9 cellular contexts compared by ENCODE assay signal in the genomic region with DNA sequence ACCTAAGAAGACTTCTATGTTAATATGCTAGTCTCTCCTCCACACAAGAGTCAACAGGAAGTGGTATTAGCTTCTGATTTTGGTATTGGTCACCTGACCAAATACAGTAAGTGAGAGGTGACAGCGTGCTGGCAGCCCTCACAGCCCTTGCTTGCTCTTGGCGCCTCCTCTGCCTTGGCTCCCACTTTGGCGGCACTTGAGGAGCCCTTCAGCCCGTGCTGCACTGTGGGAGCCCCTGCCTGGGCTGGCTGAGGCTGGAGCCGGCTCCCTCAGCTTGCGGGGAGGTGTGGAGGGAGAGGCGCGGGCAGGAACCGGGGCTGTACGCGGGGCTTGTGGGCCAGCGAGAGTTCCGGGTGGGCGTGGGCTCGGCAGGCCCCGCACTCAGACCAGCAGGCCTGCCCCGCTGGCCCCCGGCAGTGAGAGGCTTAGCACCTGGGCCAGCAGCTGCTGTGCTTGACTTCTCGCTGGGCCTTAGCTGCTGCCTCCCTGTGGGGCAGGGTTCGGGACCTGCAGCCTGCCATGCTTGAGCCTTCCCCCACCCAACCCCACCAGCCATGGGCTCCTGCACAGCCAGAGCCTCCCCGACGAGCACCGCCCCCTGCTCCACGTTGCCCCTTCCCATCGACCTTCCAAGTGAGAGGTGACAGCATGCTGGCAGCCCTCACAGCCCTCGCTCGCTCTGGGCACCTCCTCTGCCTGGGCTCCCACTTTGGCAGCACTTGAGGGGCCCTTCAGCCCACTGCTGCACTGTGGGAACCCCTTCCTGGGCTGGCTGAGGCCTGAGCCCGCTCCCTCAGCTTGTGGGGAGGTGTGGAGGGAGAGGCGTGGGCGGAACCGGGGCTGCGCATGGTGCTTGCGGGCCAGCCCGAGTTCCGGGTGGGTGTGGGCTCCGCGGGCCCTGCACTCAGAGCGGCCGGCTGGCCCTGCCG. TPM values are rescaled to one million over a fixed set of nuclear protein-coding genes. Genes with fewer than 3 reads are reported as not detected.
DNase-seq lines count a peak whose midpoint lies in the region; ATAC-seq and TF ChIP-seq lines count a peak whose summit lies in the region.
"Had no signal": no experiment of that assay in that cellular context is flagged by ENCODE, and none has a peak within 500 bp of the region (broad histone marks: within the 10 kb centered on the region; RNA-seq: fewer than 3 reads in every experiment).

No MANE protein-coding gene starts in this region.

- no TSS peak for BruUV-seq in HCT116 (replicated peaks; lab: Mats Ljungman, UMichigan)

- ATAC-seq in HCT116 (no peak), HG03520 (IDR thresholded peaks at IDR 0.05; ENCODE audit: unreplicated experiment) (peak; percentile 96)
- ATAC-seq in stimulated activated effector memory CD8-positive, alpha-beta T cell treated with anti-CD3 and anti-CD28 coated beads, Interleukin-12 subunit alpha, Interleukin-12 subunit beta, amount 100 ng/mL, for 72 hours, result peak; percentile 88

- peaks cover 36% of the 10 kb centered on the region for H3K4me1 Mint-ChIP-seq in stimulated activated effector memory CD8-positive, alpha-beta T cell treated with anti-CD3 and anti-CD28 coated beads, Interleukin-12 subunit alpha, Interleukin-12 subunit beta, amount 100 ng/mL, for 72 hours

- no peaks in the 10 kb centered on the region for H3K9me2 ChIP-seq in HCT116 (ENCODE audit: insufficient read depth)

- peak overlapping the region; percentile 13; the same call in 1 of the 2 replicates for H3K27ac ChIP-seq in HCT116 (ENCODE audit: low read depth, low read length)
- no peak overlapping the region for H3K27ac ChIP-seq in substantia nigra (ENCODE audit: low read depth, low read length, poor library complexity, severe bottlenecking)

- peaks cover 20 to 49% of the 10 kb centered on the region in 2 experiments for H3K4me1 ChIP-seq in HCT116 (ENCODE audit: control insufficient read depth in 1 of 2, insufficient read depth in 2 of 2, low read length in 2 of 2)

- peaks cover 4% of the 10 kb centered on the region; the same call in 1 of the 2 replicates for H3K79me2 ChIP-seq in HCT116 (ENCODE audit: insufficient read depth, low read length)

- peaks cover 0 to 7% of the 10 kb centered on the region in 2 experiments; a peak in 1 of 4 replicates for H3K9me3 ChIP-seq in HCT116 (ENCODE audit: control insufficient read depth in 1 of 2, insufficient read depth in 1 of 2, low read depth in 1 of 2, low read length in 2 of 2)

- TF ChIP-seq CTCF in HCT116 (IDR thresholded peaks at IDR 0.05 in 2 of 3, conservative IDR thresholded peaks at IDR 0.05 in 1 of 3; ENCODE audit: borderline replicate concordance in 1 of 3, insufficient read depth in 1 of 3, low read depth in 2 of 3, low read length in 2 of 3), result no peak

- TF ChIP-seq RAD21 in HCT116 (IDR thresholded peaks at IDR 0.05; ENCODE audit: low read depth), result no peak

- no peaks in the 10 kb centered on the region for H3K9me3 Mint-ChIP-seq in stimulated activated effector memory CD8-positive, alpha-beta T cell treated with anti-CD3 and anti-CD28 coated beads, Interleukin-12 subunit alpha, Interleukin-12 subunit beta, amount 100 ng/mL, for 72 hours

- no peak for TF ChIP-seq POLR2A in HCT116 (IDR thresholded peaks at IDR 0.05; ENCODE audit: borderline replicate concordance, extremely low read depth, insufficient read depth, insufficient read length)

- CTCF ChIA-PET in HCT116 (lab: Charles Lee), result no interaction called here

- H3K4me2 ChIP-seq in HCT116 (ENCODE audit: low read length), result no peak overlapping the region

- no peak overlapping the region for H3K9ac ChIP-seq in HCT116 (ENCODE audit: low read length)

- no peak overlapping the region for H2AFZ ChIP-seq in HCT116 (ENCODE audit: low read depth, low read length, poor library complexity, severe bottlenecking)

- H3K4me3 ChIP-seq in HCT116 (replicated peaks in 1 of 2; ENCODE audit: low read depth in 1 of 2, low read length in 2 of 2), result no peak overlapping the region

- POLR2A ChIA-PET in HCT116 (lab: Charles Lee), result interaction anchor here (1.9 to 2.9 kb wide), 2 partner anchors 9 to 10 kb away, joined by 6 to 17 read pairs; no protein-coding TSS in a partner anchor

- intact Hi-C loops in HCT116 (cut with micrococcal nuclease), result no loop called here

- no peaks in the 10 kb centered on the region for H3K36me3 Mint-ChIP-seq in stimulated activated effector memory CD8-positive, alpha-beta T cell treated with anti-CD3 and anti-CD28 coated beads, Interleukin-12 subunit alpha, Interleukin-12 subunit beta, amount 100 ng/mL, for 72 hours

- RAD21 ChIA-PET in HCT116 (lab: Charles Lee; ENCODE audit: low non-redundant PET in 1 of 2, low total read pairs in 2 of 2, uncharacterized antibody in 2 of 2, unreplicated experiment in 2 of 2), result no interaction called here

- H4K20me1 ChIP-seq in HCT116 (ENCODE audit: insufficient read depth), result no peaks in the 10 kb centered on the region

- H3K27ac Mint-ChIP-seq in stimulated activated effector memory CD8-positive, alpha-beta T cell treated with anti-CD3 and anti-CD28 coated beads, Interleukin-12 subunit alpha, Interleukin-12 subunit beta, amount 100 ng/mL, for 72 hours, result peak overlapping the region; percentile 70

- peak; percentile 16 for DNase-seq in NK-92 treated with Interleukin-12 subunit alpha and Interleukin-12 subunit beta, amount 100 ng/mL, for 24 hours (lab: John Stamatoyannopoulos, UW)
- DNase-seq in NK-92 (lab: John Stamatoyannopoulos, UW; ENCODE audit: unreplicated experiment) (no peak), HCT116 (ENCODE audit: low read depth, low spot score) (no peak), OCI-M1 (lab: John Stamatoyannopoulos, UW) (no peak), hypothalamus (lab: John Stamatoyannopoulos, UW) (no peak), substantia nigra (lab: John Stamatoyannopoulos, UW) (no peak)
- DNase-seq in stimulated activated effector memory CD8-positive, alpha-beta T cell treated with anti-CD3 and anti-CD28 coated beads, Interleukin-12 subunit alpha, Interleukin-12 subunit beta, amount 100 ng/mL, for 72 hours (ENCODE audit: low spot score in 2 of 2), result peak; percentile 4 to 60
- DNase-seq: cortex of kidney had no signal

- H3K4me3 Mint-ChIP-seq in stimulated activated effector memory CD8-positive, alpha-beta T cell treated with anti-CD3 and anti-CD28 coated beads, Interleukin-12 subunit alpha, Interleukin-12 subunit beta, amount 100 ng/mL, for 72 hours, result peak overlapping the region; percentile 47

- no peaks in the 10 kb centered on the region; a peak in 1 of 4 replicates for H3K36me3 ChIP-seq in HCT116 (ENCODE audit: control insufficient read depth in 1 of 2, insufficient read depth in 2 of 2, low read length in 2 of 2)

- no peaks in the 10 kb centered on the region for H3K27me3 ChIP-seq in HCT116 (ENCODE audit: insufficient read depth, low read length)

TF ChIP-seq in HCT116, 20 proteins besides CTCF, POLR2A, EP300 and RAD21 (continues in another document):
- no peak for TF ChIP-seq YY1 (IDR thresholded peaks at IDR 0.05; ENCODE audit: extremely low read depth, insufficient replicate concordance, low read depth, low read length)
- TF ChIP-seq, protein P1, sequence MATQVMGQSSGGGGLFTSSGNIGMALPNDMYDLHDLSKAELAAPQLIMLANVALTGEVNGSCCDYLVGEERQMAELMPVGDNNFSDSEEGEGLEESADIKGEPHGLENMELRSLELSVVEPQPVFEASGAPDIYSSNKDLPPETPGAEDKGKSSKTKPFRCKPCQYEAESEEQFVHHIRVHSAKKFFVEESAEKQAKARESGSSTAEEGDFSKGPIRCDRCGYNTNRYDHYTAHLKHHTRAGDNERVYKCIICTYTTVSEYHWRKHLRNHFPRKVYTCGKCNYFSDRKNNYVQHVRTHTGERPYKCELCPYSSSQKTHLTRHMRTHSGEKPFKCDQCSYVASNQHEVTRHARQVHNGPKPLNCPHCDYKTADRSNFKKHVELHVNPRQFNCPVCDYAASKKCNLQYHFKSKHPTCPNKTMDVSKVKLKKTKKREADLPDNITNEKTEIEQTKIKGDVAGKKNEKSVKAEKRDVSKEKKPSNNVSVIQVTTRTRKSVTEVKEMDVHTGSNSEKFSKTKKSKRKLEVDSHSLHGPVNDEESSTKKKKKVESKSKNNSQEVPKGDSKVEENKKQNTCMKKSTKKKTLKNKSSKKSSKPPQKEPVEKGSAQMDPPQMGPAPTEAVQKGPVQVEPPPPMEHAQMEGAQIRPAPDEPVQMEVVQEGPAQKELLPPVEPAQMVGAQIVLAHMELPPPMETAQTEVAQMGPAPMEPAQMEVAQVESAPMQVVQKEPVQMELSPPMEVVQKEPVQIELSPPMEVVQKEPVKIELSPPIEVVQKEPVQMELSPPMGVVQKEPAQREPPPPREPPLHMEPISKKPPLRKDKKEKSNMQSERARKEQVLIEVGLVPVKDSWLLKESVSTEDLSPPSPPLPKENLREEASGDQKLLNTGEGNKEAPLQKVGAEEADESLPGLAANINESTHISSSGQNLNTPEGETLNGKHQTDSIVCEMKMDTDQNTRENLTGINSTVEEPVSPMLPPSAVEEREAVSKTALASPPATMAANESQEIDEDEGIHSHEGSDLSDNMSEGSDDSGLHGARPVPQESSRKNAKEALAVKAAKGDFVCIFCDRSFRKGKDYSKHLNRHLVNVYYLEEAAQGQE (IDR thresholded peaks at IDR 0.05; ENCODE audit: low read depth), result no peak
- no peak for TF ChIP-seq SRF (IDR thresholded peaks at IDR 0.05; ENCODE audit: low read depth)
- no peak for TF ChIP-seq EZH2 (IDR thresholded peaks at IDR 0.05)
- no peak for TF ChIP-seq SP1 (IDR thresholded peaks at IDR 0.05; ENCODE audit: low read depth)
- no peak for TF ChIP-seq ZFX (IDR thresholded peaks at IDR 0.05)
- TF ChIP-seq POLR2AphosphoS5 (IDR thresholded peaks at IDR 0.05; ENCODE audit: low read depth, low read length), result no peak
- TF ChIP-seq CEBPB (IDR thresholded peaks at IDR 0.05; ENCODE audit: low read depth), result no peak
- TF ChIP-seq JUND (IDR thresholded peaks at IDR 0.05), result no peak
- TF ChIP-seq, protein P2, sequence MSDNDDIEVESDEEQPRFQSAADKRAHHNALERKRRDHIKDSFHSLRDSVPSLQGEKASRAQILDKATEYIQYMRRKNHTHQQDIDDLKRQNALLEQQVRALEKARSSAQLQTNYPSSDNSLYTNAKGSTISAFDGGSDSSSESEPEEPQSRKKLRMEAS (IDR thresholded peaks at IDR 0.05), result no peak
- no peak for TF ChIP-seq EZH2phosphoT487 (IDR thresholded peaks at IDR 0.05; ENCODE audit: borderline replicate concordance)
- TF ChIP-seq TCF7L2 (IDR thresholded peaks at IDR 0.05; ENCODE audit: borderline replicate concordance, extremely low read depth, insufficient read depth, insufficient read length), result no peak
- no peak for TF ChIP-seq ELF1 (IDR thresholded peaks at IDR 0.05; ENCODE audit: borderline replicate concordance, low read depth)
- TF ChIP-seq SIN3A (IDR thresholded peaks at IDR 0.05; ENCODE audit: low read depth), result no peak
- no peak for TF ChIP-seq ZNF274 (IDR thresholded peaks at IDR 0.05; ENCODE audit: low read depth, low read length)
- TF ChIP-seq, protein P3, sequence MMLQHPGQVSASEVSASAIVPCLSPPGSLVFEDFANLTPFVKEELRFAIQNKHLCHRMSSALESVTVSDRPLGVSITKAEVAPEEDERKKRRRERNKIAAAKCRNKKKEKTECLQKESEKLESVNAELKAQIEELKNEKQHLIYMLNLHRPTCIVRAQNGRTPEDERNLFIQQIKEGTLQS (IDR thresholded peaks at IDR 0.05), result no peak

RNA-seq across cellular contexts. Expression of a gene that starts 4.2 kb away (rescaled TPM):
- 195 TPM for total RNA-seq in HCT116 (2021; ENCODE audit: unreplicated experiment)
- polyA plus RNA-seq in HCT116 (2012), result 101 and 149 TPM in 2 replicates

Comparison
In these comparisons a context has a peak if more than half of its experiments do, and no peak if none do; other contexts are left out.
1. DNase-seq: peak in NK-92 treated with Interleukin-12 subunit alpha and Interleukin-12 subunit beta, amount 100 ng/mL, for 24 hours (single experiment) and stimulated activated effector memory CD8-positive, alpha-beta T cell treated with anti-CD3 and anti-CD28 coated beads, Interleukin-12 subunit alpha, Interleukin-12 subunit beta, amount 100 ng/mL, for 72 hours (2 of 2); none in NK-92 (single experiment), HCT116 (single experiment), OCI-M1 (single experiment), hypothalamus (0 of 51) and substantia nigra (0 of 49).